ENCODE assay signal across 15 cellular contexts in the genomic region with DNA sequence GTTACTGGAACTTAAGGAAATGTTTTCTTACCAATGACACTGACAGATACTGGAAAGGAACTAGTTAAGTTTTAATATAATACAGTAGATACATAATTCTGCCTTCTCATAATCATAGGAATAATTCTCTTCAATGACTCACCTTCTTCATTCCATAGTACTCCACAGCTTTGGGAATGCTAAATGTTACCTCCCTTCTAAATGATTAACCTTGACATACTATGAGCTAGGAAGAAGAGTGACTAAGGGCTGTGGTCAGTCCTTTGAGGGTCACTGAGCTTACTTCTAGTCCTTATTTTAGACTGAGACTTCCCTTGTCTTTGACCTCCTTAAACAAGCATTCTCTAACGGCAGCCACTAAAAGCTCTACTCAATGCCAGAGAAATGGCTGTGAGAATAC.
DNase-seq lines count a peak whose midpoint lies in the region; ATAC-seq and TF ChIP-seq lines count a peak whose summit lies in the region.
"Had no signal": no experiment of that assay in that cellular context is flagged by ENCODE, and none has a peak within 500 bp of the region (broad histone marks: within the 10 kb centered on the region; RNA-seq: fewer than 3 reads in every experiment).

No MANE protein-coding gene starts in this region.

- DNase-seq in A172 (ENCODE audit: low spot score): peak; percentile 64
- DNase-seq in HS-5 (ENCODE audit: low read depth): peak; percentile 60
- DNase-seq in amniotic epithelial cell (ENCODE audit: low read depth): peak; percentile 71
- peak; percentile 26 for DNase-seq in hepatic stellate cell (ENCODE audit: low spot score)
- DNase-seq in spleen: no peak
- DNase-seq in DMS79 (lab: John Stamatoyannopoulos, UW): no peak
- no peak for DNase-seq in amygdala (lab: John Stamatoyannopoulos, UW)
- DNase-seq: activated B cell treated with CpG ODN at 0.5 μM for 24 hours, dorsolateral prefrontal cortex, GOT3, heart left ventricle, NCI-H1694 had no signal

- H3K27ac ChIP-seq in spleen: no peak overlapping the region
- H3K27ac ChIP-seq: dorsolateral prefrontal cortex, heart left ventricle, neural progenitor cell, tibial nerve had no signal

- 66 to 82% (median 76%) methylated on average over 1 of the region's 1 CpG for WGBS in spleen, 5 donors

- ATAC-seq in GM18502 (IDR thresholded peaks at IDR 0.05; ENCODE audit: poor library complexity, unreplicated experiment): no peak
- ATAC-seq: heart left ventricle had no signal

- TF ChIP-seq CTCF in spleen (IDR thresholded peaks at IDR 0.05 in 8 of 11, conservative IDR thresholded peaks at IDR 0.05 in 3 of 11): no peak

- H3K27me3 ChIP-seq in spleen (replicated peaks in 1 of 7): no peaks in the 10 kb centered on the region
- H3K27me3 ChIP-seq: dorsolateral prefrontal cortex, heart left ventricle, neural progenitor cell, tibial nerve had no signal

- TF ChIP-seq POLR2A in spleen (IDR thresholded peaks at IDR 0.05): no peak

- intact Hi-C loops in spleen (cut with DNase I; ENCODE audit: low total_unique reads): no loop called here

- no peak overlapping the region for H3K4me3 ChIP-seq in spleen
- H3K4me3 ChIP-seq: dorsolateral prefrontal cortex, heart left ventricle, neural progenitor cell, tibial nerve had no signal

- H3K4me1 ChIP-seq in spleen: peaks cover 0 to 9% (median 0%) of the 10 kb centered on the region in 6 donors
- H3K4me1 ChIP-seq: heart left ventricle, tibial nerve had no signal

- H3K9me3 ChIP-seq in spleen: no peaks in the 10 kb centered on the region
- H3K9me3 ChIP-seq: heart left ventricle, tibial nerve had no signal

- H3K36me3 ChIP-seq in spleen: peaks cover 0 to 8% (median 0%) of the 10 kb centered on the region in 6 donors
- H3K36me3 ChIP-seq: heart left ventricle, neural progenitor cell, tibial nerve had no signal

Comparison
In these comparisons a context has a peak if more than half of its experiments do, and no peak if none do; other contexts are left out.
1. DNase-seq: peak in A172 (single experiment), HS-5 (single experiment), amniotic epithelial cell (single experiment) and hepatic stellate cell (single experiment); none in spleen (single experiment), DMS79 (single experiment) and amygdala (0 of 56).